1 cellular context compared by ENCODE assay signal in genomic region chr19:8580710-8581281, GRCh38.
TF ChIP-seq lines count a peak whose summit lies in the region.

No MANE protein-coding gene starts in this region.

TF ChIP-seq in H1, 55 proteins besides CTCF, POLR2A, EP300 and RAD21 (continued from another document):
- peak; percentile 73 for TF ChIP-seq ATF3 (IDR thresholded peaks at IDR 0.05; ENCODE audit: insufficient read depth, low read depth, low read length)
- TF ChIP-seq KDM1A (IDR thresholded peaks at IDR 0.05; ENCODE audit: borderline replicate concordance, low read length) = no peak
- TF ChIP-seq JUND (IDR thresholded peaks at IDR 0.05; ENCODE audit: low read length) = peak; percentile 70; the same call in 1 of the 2 replicates
- 0 out of 2 replicates have a peak, but pooled peaks have one; percentile 34 for TF ChIP-seq EGR1 (IDR thresholded peaks at IDR 0.05; ENCODE audit: borderline replicate concordance, low read depth, low read length)
- TF ChIP-seq GABPA (IDR thresholded peaks at IDR 0.05; ENCODE audit: borderline replicate concordance, insufficient read depth, low read length) = peak; percentile 54; the same call in 1 of the 2 replicates
- no peak for TF ChIP-seq RXRA (IDR thresholded peaks at IDR 0.05; ENCODE audit: insufficient read depth, low read depth, low read length)
- peak; percentile 92 for TF ChIP-seq TCF12 (IDR thresholded peaks at IDR 0.05; ENCODE audit: low read depth, low read length)
- 0 out of 2 replicates have a peak, but pooled peaks have one; percentile 33 for TF ChIP-seq CHD2 (IDR thresholded peaks at IDR 0.05; ENCODE audit: low read length)
- 0 out of 2 replicates have a peak, but pooled peaks have one; percentile 36 for TF ChIP-seq FOSL1 (IDR thresholded peaks at IDR 0.05; ENCODE audit: insufficient read depth, low read depth, low read length)
- TF ChIP-seq, protein P1, sequence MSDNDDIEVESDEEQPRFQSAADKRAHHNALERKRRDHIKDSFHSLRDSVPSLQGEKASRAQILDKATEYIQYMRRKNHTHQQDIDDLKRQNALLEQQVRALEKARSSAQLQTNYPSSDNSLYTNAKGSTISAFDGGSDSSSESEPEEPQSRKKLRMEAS (IDR thresholded peaks at IDR 0.05) = peak; percentile 29; the same call in 1 of the 2 replicates
- TF ChIP-seq TAF7 (optimal IDR thresholded peaks at IDR 0.05; ENCODE audit: borderline replicate concordance, low read depth, low read length) = peak; percentile 49
- no peak for TF ChIP-seq EZH2 (IDR thresholded peaks at IDR 0.05; ENCODE audit: low read depth, low read length, severe bottlenecking)
